Comparison of ENCODE assay signal across 34 cellular contexts in genomic region chr2:231127480-231127879, GRCh38. TPM values are rescaled to one million over a fixed set of nuclear protein-coding genes. Genes with fewer than 3 reads are reported as not detected.
"Had no signal": no experiment of that assay in that cellular context is flagged by ENCODE, and none has a peak within 500 bp of the region (broad histone marks: within the 10 kb centered on the region; RNA-seq: fewer than 3 reads in every experiment).

No MANE protein-coding gene starts in this region.

- H2AFZ ChIP-seq: hepatocyte had no signal

- H3K36me3 ChIP-seq: adrenal gland, breast epithelium, cardiac muscle cell, esophagus squamous epithelium, gastroesophageal sphincter, heart right ventricle had no signal

- DNase-seq: activated CD4-positive, alpha-beta memory T cell treated with anti-CD3 and anti-CD28 coated beads for 36 hours; activated CD4-positive, alpha-beta T cell treated with anti-CD3 and anti-CD28 coated beads for 36 hours; activated CD4-positive, alpha-beta T cell treated with anti-CD3 and anti-CD28 coated beads, Interleukin-2, amount 10 ng/mL, durations not matched to agents 24 days and 14 days; activated CD4-positive, CD25-positive, alpha-beta regulatory T cell; activated CD4-positive, CD25-positive, alpha-beta regulatory T cell treated with anti-CD3 and anti-CD28 coated beads, Interleukin-2, amount 50 U/mL, for 72 hours; activated CD8-positive, alpha-beta memory T cell treated with anti-CD3 and anti-CD28 coated beads, Interleukin-2, amount 10 ng/mL, durations not matched to agents 7 days and 5 days; activated CD8-positive, alpha-beta memory T cell treated with anti-CD3 and anti-CD28 coated beads, Interleukin-2, amount 50 U/mL, for 4 hours; activated CD8-positive, alpha-beta T cell treated with anti-CD3 and anti-CD28 coated beads, Interleukin-2, amount 10 ng/mL, durations not matched to agents 7 days and 5 days; activated effector memory CD4-positive, alpha-beta T cell treated with anti-CD3 and anti-CD28 coated beads, Interleukin-2, amount 50 U/mL, for 16 hours; activated naive CD4-positive, alpha-beta T cell treated with anti-CD3 and anti-CD28 coated beads for 36 hours; activated naive CD8-positive, alpha-beta T cell treated with anti-CD3 and anti-CD28 coated beads for 36 hours; activated naive CD8-positive, alpha-beta T cell treated with anti-CD3 and anti-CD28 coated beads, Interleukin-2, amount 50 U/mL, for 24 hours; activated T-cell treated with anti-CD3 and anti-CD28 coated beads, Interleukin-2, amount 50 U/mL, for 1 hour; activated T-cell treated with anti-CD3 and anti-CD28 coated beads, Interleukin-2, amount 50 U/mL, for 48 hours; adrenal gland; amygdala; aorta; dorsolateral prefrontal cortex; effector memory CD4-positive, alpha-beta T cell; endodermal cell; erythroblast; esophagus squamous epithelium; foreskin melanocyte; heart right ventricle; T-helper 17 cell; T1000 had no signal

- H3K27me3 ChIP-seq: adrenal gland, breast epithelium, cardiac muscle cell, dorsolateral prefrontal cortex, esophagus squamous epithelium, gastroesophageal sphincter, heart right ventricle, hepatocyte had no signal

- H3K27ac ChIP-seq: breast epithelium, cardiac muscle cell, coronary artery, dorsolateral prefrontal cortex, esophagus squamous epithelium, heart right ventricle, hepatocyte had no signal

- H3K4me2 ChIP-seq: hepatocyte had no signal

- H3K9me3 ChIP-seq: adrenal gland, breast epithelium, esophagus squamous epithelium, gastroesophageal sphincter, heart right ventricle had no signal

- H3K4me3 ChIP-seq: adrenal gland, breast epithelium, cardiac muscle cell, coronary artery, dorsolateral prefrontal cortex, esophagus squamous epithelium, gastroesophageal sphincter, heart right ventricle, hepatocyte had no signal

- ATAC-seq: activated CD4-positive, alpha-beta T cell treated with anti-CD3 and anti-CD28 coated beads for 36 hours; activated CD8-positive, alpha-beta memory T cell treated with anti-CD3 and anti-CD28 coated beads, Interleukin-2, amount 10 ng/mL, durations not matched to agents 7 days and 5 days; activated CD8-positive, alpha-beta T cell treated with anti-CD3 and anti-CD28 coated beads, Interleukin-2, amount 10 ng/mL, durations not matched to agents 7 days and 5 days; activated naive CD8-positive, alpha-beta T cell treated with anti-CD3 and anti-CD28 coated beads, Interleukin-2, amount 50 U/mL, for 24 hours; gastroesophageal sphincter; heart right ventricle; T-helper 17 cell had no signal

RNA-seq across cellular contexts. Expression of gene HTR2B, which starts 2.6 kb away (rescaled TPM):
- total RNA-seq: activated CD4-positive, alpha-beta memory T cell treated with anti-CD3 and anti-CD28 coated beads for 36 hours; activated CD8-positive, alpha-beta memory T cell treated with anti-CD3 and anti-CD28 coated beads for 36 hours; activated CD8-positive, alpha-beta memory T cell treated with anti-CD3 and anti-CD28 coated beads, Interleukin-2, amount 10 ng/mL, durations not matched to agents 7 days and 5 days; activated CD8-positive, alpha-beta T cell treated with anti-CD3 and anti-CD28 coated beads, Interleukin-2, amount 10 ng/mL, durations not matched to agents 7 days and 5 days; activated naive CD4-positive, alpha-beta T cell treated with anti-CD3 and anti-CD28 coated beads for 36 hours; activated naive CD8-positive, alpha-beta T cell treated with anti-CD3 and anti-CD28 coated beads for 36 hours; activated T-helper 1 cell treated with anti-CD3 and anti-CD28 coated beads, Interleukin-12 subunit alpha, Interleukin-12 subunit beta, Interleukin-2, Interleukin-4 antibody, amounts not matched to agents 30 ng/mL and 10 ng/mL and 1 ng/mL, durations not matched to agents 14 hours and 24 hours and 36 hours; activated T-helper 2 cell treated with anti-CD3 and anti-CD28 coated beads, Interferon-gamma antibody, Interleukin-2, Interleukin-4, amounts not matched to agents 10 μg/mL and 5 μg/mL and 100 μg/mL, durations not matched to agents 14 hours and 24 hours and 36 hours; cardiac muscle cell; endodermal cell; T-helper 17 cell had no signal
- polyA plus RNA-seq: cardiac muscle cell had no signal
